Comparison of ENCODE assay signal across 24 cellular contexts in genomic region chr18:30192216-30192615, GRCh38.
DNase-seq lines count a peak whose midpoint lies in the region; ATAC-seq and TF ChIP-seq lines count a peak whose summit lies in the region.
"Had no signal": no experiment of that assay in that cellular context is flagged by ENCODE, and none has a peak within 500 bp of the region (broad histone marks: within the 10 kb centered on the region; RNA-seq: fewer than 3 reads in every experiment).

No MANE protein-coding gene starts in this region.

- no peak overlapping the region for H3K9ac ChIP-seq in DND-41 (ENCODE audit: low read depth, low read length)

- no peaks in the 10 kb centered on the region for H4K20me1 ChIP-seq in DND-41 (ENCODE audit: insufficient read depth, low read length)
- H4K20me1 ChIP-seq in GM23338 (replicated peaks; ENCODE audit: insufficient read depth), result no peaks in the 10 kb centered on the region

- TF ChIP-seq CTCF in DND-41 (IDR thresholded peaks at IDR 0.05; ENCODE audit: borderline replicate concordance, extremely low read depth, low read length, poor library complexity, severe bottlenecking), result peak; percentile 26
- TF ChIP-seq CTCF in GM23338 (conservative IDR thresholded peaks at IDR 0.05; ENCODE audit: low read depth in 2 of 2), result peak; percentile 39 to 66
- TF ChIP-seq CTCF in natural killer cell (IDR thresholded peaks at IDR 0.05), result no peak

- H3K36me3 ChIP-seq in DND-41 (ENCODE audit: insufficient read depth, low read length), result no peaks in the 10 kb centered on the region
- no peaks in the 10 kb centered on the region for H3K36me3 ChIP-seq in GM23338 (ENCODE audit: insufficient read depth)
- H3K36me3 ChIP-seq: ascending aorta, lower lobe of right lung, right lobe of liver, thoracic aorta had no signal

- H3K4me2 ChIP-seq in DND-41 (ENCODE audit: insufficient read depth, low read length), result no peak overlapping the region
- no peak overlapping the region for H3K4me2 ChIP-seq in GM23338

- H3K27me3 ChIP-seq in DND-41 (ENCODE audit: insufficient read depth, low read length, poor library complexity) (no peaks in the 10 kb centered on the region), GM23338 (ENCODE audit: insufficient read depth) (no peaks in the 10 kb centered on the region)
- H3K27me3 ChIP-seq: ascending aorta, right lobe of liver had no signal

- H3K36me3 Mint-ChIP-seq in GM23338 (ENCODE audit: low read depth), result peaks cover 14% of the 10 kb centered on the region; the same call in 2 of the 3 replicates
- H3K36me3 Mint-ChIP-seq in natural killer cell, result no peaks in the 10 kb centered on the region
- H3K36me3 Mint-ChIP-seq: activated naive CD4-positive, alpha-beta T cell treated with anti-CD3 and anti-CD28 coated beads, Interleukin-2, amount 50 U/mL, for 24 hours; CD4-positive, CD25-positive, alpha-beta regulatory T cell had no signal

- in situ Hi-C loops in SK-MEL-5 (cut with HindIII; ENCODE audit: low pct_unique_long_range_greater_than_20kb, low sequenced_read_pairs), result no loop called here

- peaks cover 1% of the 10 kb centered on the region for H3K27me3 Mint-ChIP-seq in GM23338 (ENCODE audit: insufficient read depth, low read depth, poor library complexity)
- no peaks in the 10 kb centered on the region for H3K27me3 Mint-ChIP-seq in natural killer cell (ENCODE audit: low read depth in 2 of 2)
- H3K27me3 Mint-ChIP-seq: activated naive CD4-positive, alpha-beta T cell treated with anti-CD3 and anti-CD28 coated beads, Interleukin-2, amount 50 U/mL, for 24 hours; CD4-positive, CD25-positive, alpha-beta regulatory T cell had no signal

- intact Hi-C loops in natural killer cell (cut with micrococcal nuclease), result no loop called here

- no peak overlapping the region for H2AFZ ChIP-seq in DND-41 (ENCODE audit: low read depth, low read length)
- H2AFZ ChIP-seq in GM23338, result no peak overlapping the region

- no peaks in the 10 kb centered on the region for H3F3A ChIP-seq in GM23338 (replicated peaks; ENCODE audit: low read depth)

- no peak for DNase-seq in DND-41
- peak; percentile 67 for DNase-seq in GM23338 (ENCODE audit: low spot score)
- peak; percentile 20 for DNase-seq in SK-MEL-5 (ENCODE audit: low read depth, low spot score)
- peak; percentile 36 for DNase-seq in iPS-NIHi7 (ENCODE audit: extremely low spot score)
- no peak for DNase-seq in NCI-H1105 treated with DMSO at 0.1 percent for 48 hours (lab: John Stamatoyannopoulos, UW)
- no peak for DNase-seq in natural killer cell
- DNase-seq: activated CD4-positive, alpha-beta T cell treated with anti-CD3 and anti-CD28 coated beads, Interleukin-2, amount 50 U/mL, for 1 hour; activated CD8-positive, alpha-beta memory T cell treated with anti-CD3 and anti-CD28 coated beads, Interleukin-2, amount 50 U/mL, for 4 hours; CD4-positive, CD25-positive, alpha-beta regulatory T cell; kidney glomerular epithelial cell; lower lobe of right lung; NCI-H187 treated with DMSO at 0.1 percent for 48 hours; NCI-H2227 treated with DMSO at 0.1 percent for 48 hours; NCI-H69; right lobe of liver; RPMI8226; stimulated activated CD4-positive, alpha-beta T cell treated with anti-CD3 and anti-CD28 coated beads, Interleukin-12 subunit alpha, Interleukin-12 subunit beta, amount 100 ng/mL, for 4 hours; stimulated activated naive CD8-positive, alpha-beta T cell treated with anti-CD3 and anti-CD28 coated beads, Interleukin-15, Interleukin-2, amounts not matched to agents 100 U/mL and 50 U/mL, for 24 hours; T-helper 2 cell had no signal

- no peaks in the 10 kb centered on the region for H3K4me1 ChIP-seq in DND-41 (ENCODE audit: insufficient read depth, low read length)
- no peaks in the 10 kb centered on the region for H3K4me1 ChIP-seq in GM23338 (ENCODE audit: insufficient read depth)
- H3K4me1 ChIP-seq: ascending aorta, lower lobe of right lung, right lobe of liver had no signal

- 0 out of 2 replicates have a peak, but pooled peaks cover 4% of the 10 kb centered on the region for H3K9me2 ChIP-seq in GM23338 (ENCODE audit: insufficient read depth)

- H3K4me3 Mint-ChIP-seq in GM23338 (no peak overlapping the region), natural killer cell (no peak overlapping the region)
- H3K4me3 Mint-ChIP-seq: activated naive CD4-positive, alpha-beta T cell treated with anti-CD3 and anti-CD28 coated beads, Interleukin-2, amount 50 U/mL, for 24 hours; CD4-positive, CD25-positive, alpha-beta regulatory T cell; neural crest cell had no signal

- ATAC-seq in DND-41 (ENCODE audit: insufficient read depth, low read depth), result peak; percentile 37; the same call in 1 of the 3 replicates
- ATAC-seq in GM23338, result peak; percentile 66
- ATAC-seq in GM21529 (IDR thresholded peaks at IDR 0.05; ENCODE audit: unreplicated experiment), result no peak
- no peak for ATAC-seq in natural killer cell
- ATAC-seq: lower lobe of right lung; stimulated activated naive CD8-positive, alpha-beta T cell treated with anti-CD3 and anti-CD28 coated beads, Interleukin-15, Interleukin-2, amounts not matched to agents 100 U/mL and 50 U/mL, for 24 hours had no signal

- peaks cover 23% of the 10 kb centered on the region for H3K9me3 Mint-ChIP-seq in GM23338
- peaks cover 7 to 15% of the 10 kb centered on the region in 2 donors for H3K9me3 Mint-ChIP-seq in natural killer cell

- H3K4me1 Mint-ChIP-seq in GM23338 (no peaks in the 10 kb centered on the region), natural killer cell (no peaks in the 10 kb centered on the region)
- H3K4me1 Mint-ChIP-seq: activated naive CD4-positive, alpha-beta T cell treated with anti-CD3 and anti-CD28 coated beads, Interleukin-2, amount 50 U/mL, for 24 hours; CD4-positive, CD25-positive, alpha-beta regulatory T cell; neural crest cell had no signal

- H3K79me2 ChIP-seq in DND-41 (ENCODE audit: insufficient read depth, low read length), result no peaks in the 10 kb centered on the region
- H3K79me2 ChIP-seq in GM23338 (replicated peaks; ENCODE audit: insufficient read depth), result no peaks in the 10 kb centered on the region

- H3K27ac Mint-ChIP-seq in GM23338, result no peak overlapping the region
- no peak overlapping the region for H3K27ac Mint-ChIP-seq in natural killer cell
- H3K27ac Mint-ChIP-seq: activated naive CD4-positive, alpha-beta T cell treated with anti-CD3 and anti-CD28 coated beads, Interleukin-2, amount 50 U/mL, for 24 hours; CD4-positive, CD25-positive, alpha-beta regulatory T cell had no signal

- H3K27ac ChIP-seq in DND-41 (ENCODE audit: low read length) (no peak overlapping the region), GM23338 (ENCODE audit: low read depth) (no peak overlapping the region)
- H3K27ac ChIP-seq: ascending aorta, lower lobe of right lung, right lobe of liver, thoracic aorta had no signal

- no peak overlapping the region for H3K4me3 ChIP-seq in DND-41 (ENCODE audit: low read depth in 1 of 2, low read length in 2 of 2)
- no peak overlapping the region for H3K4me3 ChIP-seq in GM23338
- H3K4me3 ChIP-seq: ascending aorta, lower lobe of right lung, right lobe of liver, thoracic aorta had no signal

- peaks cover 5% of the 10 kb centered on the region for H3K9me3 ChIP-seq in DND-41 (ENCODE audit: insufficient read depth, low read length, severe bottlenecking)
- H3K9me3 ChIP-seq: lower lobe of right lung had no signal

TF ChIP-seq in GM23338, 12 proteins besides CTCF, POLR2A, EP300 and RAD21 (continues in another document):
- TF ChIP-seq POLR2AphosphoS5 (IDR thresholded peaks at IDR 0.05; ENCODE audit: low read depth) (no peak), REST (IDR thresholded peaks at IDR 0.05; ENCODE audit: unreplicated experiment) (no peak), ETS1 (IDR thresholded peaks at IDR 0.05) (no peak), JUNB (IDR thresholded peaks at IDR 0.05; ENCODE audit: unreplicated experiment) (no peak), EZH2phosphoT487 (IDR thresholded peaks at IDR 0.05; ENCODE audit: unreplicated experiment) (no peak), STAT1 (IDR thresholded peaks at IDR 0.05; ENCODE audit: unreplicated experiment) (no peak), NANOG (IDR thresholded peaks at IDR 0.05; ENCODE audit: borderline replicate concordance) (no peak)

Comparison
In these comparisons a context has a peak if more than half of its experiments do, and no peak if none do; other contexts are left out.
1. ATAC-seq: peak in DND-41 (single experiment) and GM23338 (single experiment); none in GM21529 (single experiment) and natural killer cell (0 of 3).
2. DNase-seq: peak in GM23338 (single experiment), SK-MEL-5 (single experiment) and iPS-NIHi7 (single experiment); none in DND-41 (single experiment), NCI-H1105 treated with DMSO at 0.1 percent for 48 hours (single experiment) and natural killer cell (single experiment).